1 cellular context compared by ENCODE assay signal in the genomic region with DNA sequence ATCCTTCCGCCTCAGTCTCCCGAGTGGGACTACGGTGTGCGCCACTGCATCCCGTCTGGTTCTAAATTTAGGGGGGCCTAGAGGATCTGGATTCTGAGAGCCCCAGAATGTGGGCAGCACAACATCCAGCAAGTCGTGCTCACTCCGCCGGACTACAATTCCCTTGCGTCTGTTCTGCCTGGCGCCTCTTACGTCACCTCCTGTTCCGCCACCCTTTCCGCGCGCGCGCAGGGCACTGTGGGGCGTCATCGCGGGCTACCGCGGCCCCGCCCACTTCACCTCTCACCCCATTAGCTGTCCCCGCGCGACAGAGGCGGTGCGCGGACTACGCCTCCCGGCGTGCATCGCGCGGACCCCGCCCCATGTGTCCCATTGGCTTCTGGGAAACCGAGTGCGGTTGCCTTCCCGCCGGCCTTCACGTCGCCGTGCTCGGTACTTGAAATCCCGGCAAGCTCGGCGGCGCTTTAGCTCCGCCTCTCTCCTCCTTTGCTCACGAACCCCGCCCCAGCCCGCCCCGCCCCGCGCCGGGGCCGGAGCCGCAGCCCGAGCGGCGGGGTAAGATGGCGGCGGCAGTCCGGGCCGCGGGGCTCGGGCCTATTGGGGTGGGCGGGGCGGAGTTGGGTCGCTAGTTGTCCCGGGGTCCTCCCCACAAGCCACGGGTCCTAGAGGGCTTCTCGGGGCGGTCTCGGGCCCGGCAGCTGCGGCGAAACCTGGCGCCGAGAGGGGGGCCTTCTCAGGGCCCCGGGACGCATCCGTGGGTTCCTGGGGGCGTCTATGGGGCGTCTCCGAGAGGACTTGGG.
TF ChIP-seq lines count a peak whose summit lies in the region.

A gene with protein sequence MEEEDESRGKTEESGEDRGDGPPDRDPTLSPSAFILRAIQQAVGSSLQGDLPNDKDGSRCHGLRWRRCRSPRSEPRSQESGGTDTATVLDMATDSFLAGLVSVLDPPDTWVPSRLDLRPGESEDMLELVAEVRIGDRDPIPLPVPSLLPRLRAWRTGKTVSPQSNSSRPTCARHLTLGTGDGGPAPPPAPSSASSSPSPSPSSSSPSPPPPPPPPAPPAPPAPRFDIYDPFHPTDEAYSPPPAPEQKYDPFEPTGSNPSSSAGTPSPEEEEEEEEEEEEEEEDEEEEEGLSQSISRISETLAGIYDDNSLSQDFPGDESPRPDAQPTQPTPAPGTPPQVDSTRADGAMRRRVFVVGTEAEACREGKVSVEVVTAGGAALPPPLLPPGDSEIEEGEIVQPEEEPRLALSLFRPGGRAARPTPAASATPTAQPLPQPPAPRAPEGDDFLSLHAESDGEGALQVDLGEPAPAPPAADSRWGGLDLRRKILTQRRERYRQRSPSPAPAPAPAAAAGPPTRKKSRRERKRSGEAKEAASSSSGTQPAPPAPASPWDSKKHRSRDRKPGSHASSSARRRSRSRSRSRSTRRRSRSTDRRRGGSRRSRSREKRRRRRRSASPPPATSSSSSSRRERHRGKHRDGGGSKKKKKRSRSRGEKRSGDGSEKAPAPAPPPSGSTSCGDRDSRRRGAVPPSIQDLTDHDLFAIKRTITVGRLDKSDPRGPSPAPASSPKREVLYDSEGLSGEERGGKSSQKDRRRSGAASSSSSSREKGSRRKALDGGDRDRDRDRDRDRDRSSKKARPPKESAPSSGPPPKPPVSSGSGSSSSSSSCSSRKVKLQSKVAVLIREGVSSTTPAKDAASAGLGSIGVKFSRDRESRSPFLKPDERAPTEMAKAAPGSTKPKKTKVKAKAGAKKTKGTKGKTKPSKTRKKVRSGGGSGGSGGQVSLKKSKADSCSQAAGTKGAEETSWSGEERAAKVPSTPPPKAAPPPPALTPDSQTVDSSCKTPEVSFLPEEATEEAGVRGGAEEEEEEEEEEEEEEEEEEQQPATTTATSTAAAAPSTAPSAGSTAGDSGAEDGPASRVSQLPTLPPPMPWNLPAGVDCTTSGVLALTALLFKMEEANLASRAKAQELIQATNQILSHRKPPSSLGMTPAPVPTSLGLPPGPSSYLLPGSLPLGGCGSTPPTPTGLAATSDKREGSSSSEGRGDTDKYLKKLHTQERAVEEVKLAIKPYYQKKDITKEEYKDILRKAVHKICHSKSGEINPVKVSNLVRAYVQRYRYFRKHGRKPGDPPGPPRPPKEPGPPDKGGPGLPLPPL (plus strand): TSS at position 522 of the 800 bp plus-strand sequence. CDS start 2,818 bp downstream, outside the sequence.

TF ChIP-seq in K562, 482 proteins besides CTCF, POLR2A, EP300 and RAD21 (continued from another document and continues in another):
- TF ChIP-seq, protein P1, sequence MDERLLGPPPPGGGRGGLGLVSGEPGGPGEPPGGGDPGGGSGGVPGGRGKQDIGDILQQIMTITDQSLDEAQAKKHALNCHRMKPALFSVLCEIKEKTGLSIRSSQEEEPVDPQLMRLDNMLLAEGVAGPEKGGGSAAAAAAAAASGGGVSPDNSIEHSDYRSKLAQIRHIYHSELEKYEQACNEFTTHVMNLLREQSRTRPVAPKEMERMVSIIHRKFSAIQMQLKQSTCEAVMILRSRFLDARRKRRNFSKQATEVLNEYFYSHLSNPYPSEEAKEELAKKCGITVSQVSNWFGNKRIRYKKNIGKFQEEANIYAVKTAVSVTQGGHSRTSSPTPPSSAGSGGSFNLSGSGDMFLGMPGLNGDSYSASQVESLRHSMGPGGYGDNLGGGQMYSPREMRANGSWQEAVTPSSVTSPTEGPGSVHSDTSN (CRISPR knock-in tag; IDR thresholded peaks at IDR 0.05; ENCODE audit: low read depth), result no peak
- TF ChIP-seq, protein P1 (tag; conservative IDR thresholded peaks at IDR 0.05; ENCODE audit: low read depth), result no peak
- TF ChIP-seq, protein P2, sequence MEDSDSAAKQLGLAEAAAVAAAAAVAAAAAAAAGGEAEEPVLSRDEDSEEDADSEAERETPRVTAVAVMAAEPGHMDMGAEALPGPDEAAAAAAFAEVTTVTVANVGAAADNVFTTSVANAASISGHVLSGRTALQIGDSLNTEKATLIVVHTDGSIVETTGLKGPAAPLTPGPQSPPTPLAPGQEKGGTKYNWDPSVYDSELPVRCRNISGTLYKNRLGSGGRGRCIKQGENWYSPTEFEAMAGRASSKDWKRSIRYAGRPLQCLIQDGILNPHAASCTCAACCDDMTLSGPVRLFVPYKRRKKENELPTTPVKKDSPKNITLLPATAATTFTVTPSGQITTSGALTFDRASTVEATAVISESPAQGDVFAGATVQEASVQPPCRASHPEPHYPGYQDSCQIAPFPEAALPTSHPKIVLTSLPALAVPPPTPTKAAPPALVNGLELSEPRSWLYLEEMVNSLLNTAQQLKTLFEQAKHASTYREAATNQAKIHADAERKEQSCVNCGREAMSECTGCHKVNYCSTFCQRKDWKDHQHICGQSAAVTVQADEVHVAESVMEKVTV (CRISPR knock-in tag; IDR thresholded peaks at IDR 0.05), result no peak
- TF ChIP-seq, protein P3, sequence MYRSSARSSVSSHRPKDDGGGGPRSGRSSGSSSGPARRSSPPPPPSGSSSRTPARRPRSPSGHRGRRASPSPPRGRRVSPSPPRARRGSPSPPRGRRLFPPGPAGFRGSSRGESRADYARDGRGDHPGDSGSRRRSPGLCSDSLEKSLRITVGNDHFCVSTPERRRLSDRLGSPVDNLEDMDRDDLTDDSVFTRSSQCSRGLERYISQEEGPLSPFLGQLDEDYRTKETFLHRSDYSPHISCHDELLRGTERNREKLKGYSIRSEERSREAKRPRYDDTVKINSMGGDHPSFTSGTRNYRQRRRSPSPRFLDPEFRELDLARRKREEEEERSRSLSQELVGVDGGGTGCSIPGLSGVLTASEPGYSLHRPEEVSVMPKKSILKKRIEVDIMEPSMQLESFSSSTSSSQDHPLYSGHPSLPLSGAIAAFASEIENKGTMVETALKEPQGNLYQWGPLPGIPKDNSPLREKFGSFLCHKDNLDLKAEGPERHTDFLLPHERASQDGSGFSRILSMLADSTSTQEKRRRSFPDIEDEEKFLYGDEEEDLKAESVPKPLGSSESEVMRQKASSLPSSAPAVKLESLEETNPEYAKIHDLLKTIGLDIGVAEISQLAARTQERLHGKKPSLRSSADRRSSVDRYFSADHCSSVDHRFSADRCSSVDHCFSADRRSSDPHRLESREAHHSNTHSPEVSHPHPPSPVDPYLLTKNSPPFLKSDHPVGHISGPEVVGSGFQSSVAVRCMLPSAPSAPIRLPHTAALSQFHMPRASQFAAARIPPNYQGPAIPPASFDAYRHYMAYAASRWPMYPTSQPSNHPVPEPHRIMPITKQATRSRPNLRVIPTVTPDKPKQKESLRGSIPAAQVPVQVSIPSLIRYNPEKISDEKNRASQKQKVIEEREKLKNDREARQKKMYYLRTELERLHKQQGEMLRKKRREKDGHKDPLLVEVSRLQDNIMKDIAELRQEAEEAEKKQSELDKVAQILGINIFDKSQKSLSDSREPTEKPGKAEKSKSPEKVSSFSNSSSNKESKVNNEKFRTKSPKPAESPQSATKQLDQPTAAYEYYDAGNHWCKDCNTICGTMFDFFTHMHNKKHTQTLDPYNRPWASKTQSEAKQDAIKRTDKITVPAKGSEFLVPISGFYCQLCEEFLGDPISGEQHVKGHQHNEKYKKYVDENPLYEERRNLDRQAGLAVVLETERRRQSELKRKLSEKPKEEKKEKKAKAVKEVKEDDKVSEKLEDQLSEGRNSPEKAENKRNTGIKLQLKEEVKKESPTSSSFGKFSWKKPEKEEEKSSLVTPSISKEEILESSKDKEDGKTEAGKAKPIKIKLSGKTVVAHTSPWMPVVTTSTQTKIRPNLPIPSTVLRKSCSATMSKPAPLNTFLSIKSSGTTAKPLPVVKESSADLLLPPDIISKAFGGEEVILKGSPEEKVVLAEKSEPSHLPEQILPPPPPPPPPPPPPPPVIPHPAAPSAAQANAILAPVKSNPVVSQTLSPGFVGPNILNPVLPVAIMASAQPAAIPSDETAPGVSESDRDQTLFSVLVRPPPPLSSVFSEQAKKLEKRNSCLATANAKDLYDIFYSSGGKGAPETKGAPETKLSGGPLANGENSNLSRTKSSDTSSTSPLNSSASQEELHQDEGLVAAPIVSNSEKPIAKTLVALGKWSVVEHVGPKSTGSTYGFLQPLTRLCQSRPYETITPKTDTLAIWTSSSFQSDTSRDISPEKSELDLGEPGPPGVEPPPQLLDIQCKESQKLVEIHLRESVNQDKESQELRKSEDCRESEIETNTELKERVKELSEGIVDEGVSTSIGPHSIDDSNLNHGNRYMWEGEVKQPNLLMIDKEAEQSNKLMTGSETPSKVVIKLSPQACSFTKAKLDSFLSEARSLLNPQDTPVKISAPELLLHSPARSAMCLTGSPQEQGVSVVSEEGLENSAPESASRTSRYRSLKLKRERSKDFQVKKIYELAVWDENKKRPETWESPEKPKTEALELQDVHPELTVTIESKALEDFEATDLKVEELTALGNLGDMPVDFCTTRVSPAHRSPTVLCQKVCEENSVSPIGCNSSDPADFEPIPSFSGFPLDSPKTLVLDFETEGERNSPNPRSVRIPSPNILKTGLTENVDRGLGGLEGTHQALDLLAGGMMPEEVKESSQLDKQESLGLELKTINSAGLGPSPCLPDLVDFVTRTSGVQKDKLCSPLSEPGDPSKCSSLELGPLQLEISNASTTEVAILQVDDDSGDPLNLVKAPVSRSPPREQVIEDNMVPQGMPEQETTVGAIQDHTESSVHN (IDR thresholded peaks at IDR 0.05; ENCODE audit: borderline replicate concordance in 1 of 2, low read depth in 1 of 2), result no peak
- TF ChIP-seq, protein P4, sequence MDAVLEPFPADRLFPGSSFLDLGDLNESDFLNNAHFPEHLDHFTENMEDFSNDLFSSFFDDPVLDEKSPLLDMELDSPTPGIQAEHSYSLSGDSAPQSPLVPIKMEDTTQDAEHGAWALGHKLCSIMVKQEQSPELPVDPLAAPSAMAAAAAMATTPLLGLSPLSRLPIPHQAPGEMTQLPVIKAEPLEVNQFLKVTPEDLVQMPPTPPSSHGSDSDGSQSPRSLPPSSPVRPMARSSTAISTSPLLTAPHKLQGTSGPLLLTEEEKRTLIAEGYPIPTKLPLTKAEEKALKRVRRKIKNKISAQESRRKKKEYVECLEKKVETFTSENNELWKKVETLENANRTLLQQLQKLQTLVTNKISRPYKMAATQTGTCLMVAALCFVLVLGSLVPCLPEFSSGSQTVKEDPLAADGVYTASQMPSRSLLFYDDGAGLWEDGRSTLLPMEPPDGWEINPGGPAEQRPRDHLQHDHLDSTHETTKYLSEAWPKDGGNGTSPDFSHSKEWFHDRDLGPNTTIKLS (IDR thresholded peaks at IDR 0.05; ENCODE audit: borderline replicate concordance, low read depth), result peak; percentile 95
- TF ChIP-seq, protein P5, sequence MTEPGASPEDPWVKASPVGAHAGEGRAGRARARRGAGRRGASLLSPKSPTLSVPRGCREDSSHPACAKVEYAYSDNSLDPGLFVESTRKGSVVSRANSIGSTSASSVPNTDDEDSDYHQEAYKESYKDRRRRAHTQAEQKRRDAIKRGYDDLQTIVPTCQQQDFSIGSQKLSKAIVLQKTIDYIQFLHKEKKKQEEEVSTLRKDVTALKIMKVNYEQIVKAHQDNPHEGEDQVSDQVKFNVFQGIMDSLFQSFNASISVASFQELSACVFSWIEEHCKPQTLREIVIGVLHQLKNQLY (CRISPR knock-in tag; conservative IDR thresholded peaks at IDR 0.05), result 0 out of 4 replicates have a peak, but pooled peaks of 1 of the 2 experiments have one; percentile 46
- TF ChIP-seq, protein P6, sequence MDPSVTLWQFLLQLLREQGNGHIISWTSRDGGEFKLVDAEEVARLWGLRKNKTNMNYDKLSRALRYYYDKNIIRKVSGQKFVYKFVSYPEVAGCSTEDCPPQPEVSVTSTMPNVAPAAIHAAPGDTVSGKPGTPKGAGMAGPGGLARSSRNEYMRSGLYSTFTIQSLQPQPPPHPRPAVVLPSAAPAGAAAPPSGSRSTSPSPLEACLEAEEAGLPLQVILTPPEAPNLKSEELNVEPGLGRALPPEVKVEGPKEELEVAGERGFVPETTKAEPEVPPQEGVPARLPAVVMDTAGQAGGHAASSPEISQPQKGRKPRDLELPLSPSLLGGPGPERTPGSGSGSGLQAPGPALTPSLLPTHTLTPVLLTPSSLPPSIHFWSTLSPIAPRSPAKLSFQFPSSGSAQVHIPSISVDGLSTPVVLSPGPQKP (CRISPR knock-in tag; IDR thresholded peaks at IDR 0.05), result no peak
- TF ChIP-seq PHF8 (IDR thresholded peaks at IDR 0.05; ENCODE audit: borderline replicate concordance, low read length) (peak; percentile 75; the same call in 1 of the 2 replicates), TBP (optimal IDR thresholded peaks at IDR 0.05; ENCODE audit: low read depth, low read length) (peak; percentile 59), ELF1 (tag; IDR thresholded peaks at IDR 0.05) (peak; percentile 60; the same call in 1 of the 2 replicates), ZBTB1 (CRISPR knock-in tag; IDR thresholded peaks at IDR 0.05; ENCODE audit: borderline replicate concordance, low read depth) (no peak), ZNF507 (tag; conservative IDR thresholded peaks at IDR 0.05) (no peak), MTA1 (IDR thresholded peaks at IDR 0.05; ENCODE audit: borderline replicate concordance) (peak; percentile 96), KDM2B (CRISPR knock-in tag; IDR thresholded peaks at IDR 0.05) (no peak), SIX5 (IDR thresholded peaks at IDR 0.05; ENCODE audit: borderline replicate concordance in 1 of 2, insufficient read depth in 1 of 2, low read depth in 1 of 2, low read length in 2 of 2) (peak; percentile 94 to 97), POLR3A (IDR thresholded peaks at IDR 0.05; ENCODE audit: borderline replicate concordance, extremely low read depth, insufficient read depth, insufficient read length) (no peak), HNRNPL (IDR thresholded peaks at IDR 0.05; ENCODE audit: low read depth, low read length) (no peak), NCOA1 (IDR thresholded peaks at IDR 0.05; ENCODE audit: low read depth) (peak; percentile 21; the same call in 1 of the 2 replicates), ZNF766 (CRISPR knock-in tag; conservative IDR thresholded peaks at IDR 0.05) (peak; percentile 97), JUND (IDR thresholded peaks at IDR 0.05; ENCODE audit: borderline replicate concordance, low read depth, low read length) (peak; percentile 88), JUND (tag; IDR thresholded peaks at IDR 0.05; ENCODE audit: borderline replicate concordance, low read depth, low read length) (peak; percentile 85; the same call in 2 of the 3 replicates), ZNF830 (CRISPR knock-in tag; IDR thresholded peaks at IDR 0.05) (no peak), TAF15 (IDR thresholded peaks at IDR 0.05; ENCODE audit: low read depth, low read length) (no peak), TAF7 (tag; IDR thresholded peaks at IDR 0.05) (0 out of 2 replicates have a peak, but pooled peaks have one; percentile 22), CEBPB (tag; IDR thresholded peaks at IDR 0.05) (peak; percentile 77), ASH1L (IDR thresholded peaks at IDR 0.05; ENCODE audit: borderline replicate concordance, low read depth, partially characterized antibody) (no peak)
